In genomic region chr1:159076753-159077656, GRCh38 we compare ENCODE assay signal across 1 cellular context.
TF ChIP-seq lines count a peak whose summit lies in the region.

Gene AIM2, minus strand, starts transcription at chr1:159076766. Its CDS starts 3,267 bp downstream, at chr1:159073499.

TF ChIP-seq in K562, 482 proteins besides CTCF, POLR2A, EP300 and RAD21 (continued from another document and continues in another):
- no peak for TF ChIP-seq CHD7 (IDR thresholded peaks at IDR 0.05; ENCODE audit: low read depth, low read length)
- no peak for TF ChIP-seq ZEB2 (IDR thresholded peaks at IDR 0.05)
- TF ChIP-seq KAT2B (IDR thresholded peaks at IDR 0.05; ENCODE audit: low read depth, low read length): no peak
- TF ChIP-seq FOXJ3 (CRISPR knock-in tag; IDR thresholded peaks at IDR 0.05): no peak
- peak; percentile 18 to 54; a peak in 2 of 4 replicates for TF ChIP-seq TRIM24 (IDR thresholded peaks at IDR 0.05)
- TF ChIP-seq HOXB6 (CRISPR knock-in tag; IDR thresholded peaks at IDR 0.05; ENCODE audit: borderline replicate concordance): no peak
- TF ChIP-seq ESRRB (CRISPR knock-in tag; IDR thresholded peaks at IDR 0.05; ENCODE audit: borderline replicate concordance): no peak
- peak in 1 of 2 experiments; percentile 73; a peak in 1 of 4 replicates for TF ChIP-seq ARNT (IDR thresholded peaks at IDR 0.05)
- TF ChIP-seq DPF2 (IDR thresholded peaks at IDR 0.05): peak; percentile 87
- TF ChIP-seq DMBX1 (CRISPR knock-in tag; IDR thresholded peaks at IDR 0.05; ENCODE audit: borderline replicate concordance): peak; percentile 45; the same call in 1 of the 2 replicates
- no peak for TF ChIP-seq ZNF449 (CRISPR knock-in tag; IDR thresholded peaks at IDR 0.05)
- TF ChIP-seq SMAD4 (CRISPR knock-in tag; conservative IDR thresholded peaks at IDR 0.05): no peak
- TF ChIP-seq CBX8 (IDR thresholded peaks at IDR 0.05; ENCODE audit: borderline replicate concordance, extremely low read depth, low read depth, low read length, poor library complexity, severe bottlenecking): no peak
- TF ChIP-seq NR1H2 (CRISPR knock-in tag; IDR thresholded peaks at IDR 0.05): no peak
- peak; percentile 69 for TF ChIP-seq HMBOX1 (IDR thresholded peaks at IDR 0.05)
- TF ChIP-seq ESRRA (IDR thresholded peaks at IDR 0.05; ENCODE audit: borderline replicate concordance, low read depth): peak; percentile 40; the same call in 1 of the 2 replicates
- 0 out of 4 replicates have a peak, but pooled peaks have one; percentile 43 to 55 for TF ChIP-seq MNT (conservative IDR thresholded peaks at IDR 0.05)
- TF ChIP-seq KDM2B (CRISPR knock-in tag; IDR thresholded peaks at IDR 0.05): no peak
- TF ChIP-seq RCOR1 (IDR thresholded peaks at IDR 0.05; ENCODE audit: borderline replicate concordance in 1 of 2, low read depth in 2 of 2, low read length in 2 of 2): peak; percentile 45 to 96; a peak in 3 of 4 replicates
- no peak for TF ChIP-seq HEY1 (CRISPR knock-in tag; IDR thresholded peaks at IDR 0.05; ENCODE audit: borderline replicate concordance)
- TF ChIP-seq HDAC6 (IDR thresholded peaks at IDR 0.05; ENCODE audit: low read depth, low read length): no peak
- TF ChIP-seq DIDO1 (tag; IDR thresholded peaks at IDR 0.05; ENCODE audit: low read depth): 0 out of 2 replicates have a peak, but pooled peaks have one; percentile 38
- peak; percentile 27 for TF ChIP-seq TBP (optimal IDR thresholded peaks at IDR 0.05; ENCODE audit: low read depth, low read length)
- TF ChIP-seq ZBTB7A (IDR thresholded peaks at IDR 0.05; ENCODE audit: borderline replicate concordance, control insufficient read depth, low read depth, low read length): no peak
- TF ChIP-seq RBFOX2 (IDR thresholded peaks at IDR 0.05; ENCODE audit: low read depth, low read length): peak; percentile 61; the same call in 1 of the 2 replicates
- peak; percentile 89 for TF ChIP-seq ZNF592 (IDR thresholded peaks at IDR 0.05)
- peak; percentile 69 to 95 (median 90) for TF ChIP-seq YY1 (IDR thresholded peaks at IDR 0.05; ENCODE audit: borderline replicate concordance in 1 of 3, control insufficient read depth in 1 of 3, extremely low read depth in 1 of 3, insufficient read depth in 3 of 3, insufficient read length in 1 of 3, insufficient replicate concordance in 2 of 3, low read depth in 1 of 3, low read length in 2 of 3)
- peak; percentile 49; the same call in 1 of the 2 replicates for TF ChIP-seq ZNF175 (CRISPR knock-in tag; IDR thresholded peaks at IDR 0.05; ENCODE audit: low read depth)
- TF ChIP-seq TAL1 (IDR thresholded peaks at IDR 0.05): 0 out of 2 replicates have a peak, but pooled peaks have one; percentile 11
- TF ChIP-seq NUFIP1 (IDR thresholded peaks at IDR 0.05; ENCODE audit: partially characterized antibody): no peak
- peak in 1 of 2 experiments; percentile 49; a peak in 3 of 4 replicates for TF ChIP-seq MAZ (CRISPR knock-in tag; conservative IDR thresholded peaks at IDR 0.05 in 1 of 2, IDR thresholded peaks at IDR 0.05 in 1 of 2)
